ENCODE assay signal across 19 cellular contexts in the genomic region with DNA sequence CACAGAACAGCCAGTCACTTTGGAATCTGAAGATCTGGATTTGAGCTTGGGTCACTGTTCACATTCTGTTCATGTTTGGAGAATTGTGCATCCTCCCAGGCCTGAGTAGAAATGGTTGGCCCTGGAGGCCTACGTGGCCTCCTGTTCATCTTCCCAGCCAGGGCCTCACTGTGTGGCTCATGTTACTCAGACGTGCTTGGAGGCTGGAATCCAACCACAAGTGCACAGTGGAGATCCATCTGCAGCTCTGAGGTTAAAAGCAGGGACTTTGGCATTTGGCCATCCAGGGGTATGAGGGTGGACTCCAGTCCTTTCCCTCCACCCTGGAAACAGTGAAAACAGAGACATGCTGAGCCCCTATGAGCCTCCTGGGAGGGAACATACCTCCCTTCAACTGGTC.
DNase-seq lines count a peak whose midpoint lies in the region; ATAC-seq, FAIRE-seq and TF ChIP-seq lines count a peak whose summit lies in the region.
"Had no signal": no experiment of that assay in that cellular context is flagged by ENCODE, and none has a peak within 500 bp of the region (broad histone marks: within the 10 kb centered on the region; RNA-seq: fewer than 3 reads in every experiment).

No MANE protein-coding gene starts in this region.

- H3K4me3 ChIP-seq in AG04449 (ENCODE audit: low read depth, low read length), result no peak overlapping the region
- H3K4me3 ChIP-seq in hepatocyte, result no peak overlapping the region
- H3K4me3 ChIP-seq in small intestine (ENCODE audit: low read depth in 1 of 2, low read length in 2 of 2), result no peak overlapping the region
- H3K4me3 ChIP-seq: MG63, ovary, tibial artery had no signal

- H3K27ac ChIP-seq in hepatocyte (peak overlapping the region; percentile 41), small intestine (ENCODE audit: low read depth in 1 of 2, low read length in 1 of 2) (no peak overlapping the region)
- H3K27ac ChIP-seq: ovary, tibial artery had no signal

- H3K4me2 ChIP-seq in hepatocyte, result no peak overlapping the region

- H3K79me2 ChIP-seq in hepatocyte, result no peaks in the 10 kb centered on the region

- POLR2A ChIA-PET in AG04449 (lab: Yijun Ruan, JAX), result no interaction called here

- H3K36me3 ChIP-seq in hepatocyte (replicated peaks; ENCODE audit: insufficient read depth, low read depth), result no peaks in the 10 kb centered on the region
- H3K36me3 ChIP-seq in small intestine (ENCODE audit: control insufficient read depth in 2 of 2, insufficient read depth in 2 of 2, low read length in 2 of 2), result no peaks in the 10 kb centered on the region
- H3K36me3 ChIP-seq: MG63, ovary, tibial artery had no signal

- FAIRE-seq in small intestine (lab: Jason Lieb, UNC), result no peak
- FAIRE-seq: bronchial epithelial cell, H54 had no signal

- no peak for TF ChIP-seq CTCF in AG04449 (IDR thresholded peaks at IDR 0.05; ENCODE audit: insufficient read depth, low read length, missing control alignments)
- TF ChIP-seq CTCF in hepatocyte (IDR thresholded peaks at IDR 0.05; ENCODE audit: poor library complexity), result no peak

- peaks cover 13% of the 10 kb centered on the region for H3K4me1 ChIP-seq in hepatocyte (ENCODE audit: insufficient read depth)
- no peaks in the 10 kb centered on the region for H3K4me1 ChIP-seq in small intestine (ENCODE audit: control insufficient read depth in 2 of 2, insufficient read depth in 1 of 2, low read depth in 1 of 2, low read length in 1 of 2)
- H3K4me1 ChIP-seq: tibial artery had no signal

- CTCF ChIA-PET in AG04449 (lab: Yijun Ruan, JAX), result interaction anchor here (1.6 kb wide), 1 partner anchor 712 kb away, joined by 4 read pairs; no protein-coding TSS in a partner anchor

- no peaks in the 10 kb centered on the region for H3K9me3 ChIP-seq in hepatocyte (ENCODE audit: low read depth)
- H3K9me3 ChIP-seq in small intestine (ENCODE audit: control insufficient read depth, low read depth), result no peaks in the 10 kb centered on the region
- H3K9me3 ChIP-seq: MG63, ovary, tibial artery had no signal

- peak; percentile 76 for DNase-seq in AG04449 (ENCODE audit: low read depth, low spot score)
- peak; percentile 42 for DNase-seq in HS-27A (ENCODE audit: low read depth)
- DNase-seq in astrocyte of the hippocampus (ENCODE audit: low read depth, low spot score), result peak; percentile 50
- peak; percentile 29 for DNase-seq in hepatocyte (ENCODE audit: low spot score)
- no peak for DNase-seq in small intestine
- no peak for DNase-seq in 8988T
- no peak for DNase-seq in NCI-H2029 (lab: John Stamatoyannopoulos, UW)
- DNase-seq: activated naive CD4-positive, alpha-beta T cell treated with Interleukin-2 at 50 U/mL for 16 hours; CD8-positive, alpha-beta T cell; GF-D8; MG63; NCI-H187; NCI-H446 treated with DMSO at 0.1 percent for 48 hours; ovary; tibial artery had no signal

- no peaks in the 10 kb centered on the region for H3K27me3 ChIP-seq in hepatocyte
- H3K27me3 ChIP-seq in small intestine (ENCODE audit: control insufficient read depth in 2 of 2, insufficient read depth in 2 of 2, low read length in 2 of 2), result no peaks in the 10 kb centered on the region
- H3K27me3 ChIP-seq: MG63, ovary, tibial artery had no signal

- no peak for ATAC-seq in HG02884 (IDR thresholded peaks at IDR 0.05; ENCODE audit: unreplicated experiment)
- ATAC-seq: CD8-positive, alpha-beta T cell; left lobe of liver had no signal

- no peaks in the 10 kb centered on the region for H3K9me2 ChIP-seq in hepatocyte (replicated peaks; ENCODE audit: insufficient read depth)

- H4K20me1 ChIP-seq in hepatocyte (ENCODE audit: insufficient read depth, poor library complexity, severe bottlenecking), result no peaks in the 10 kb centered on the region

- WGBS in hepatocyte (ENCODE audit: low lambda C conversion rate, missing lambda C conversion rate), result 38% methylated on average over 2 of the region's 2 CpGs
- 54 to 73% (median 67%) methylated on average over 2 of the region's 2 CpGs for WGBS in small intestine, 3 donors

- H2AFZ ChIP-seq in hepatocyte, result no peak overlapping the region

Comparison
In these comparisons a context has a peak if more than half of its experiments do, and no peak if none do; other contexts are left out.
1. DNase-seq: peak in AG04449 (single experiment), HS-27A (single experiment), astrocyte of the hippocampus (single experiment) and hepatocyte (single experiment); none in small intestine (single experiment), 8988T (single experiment) and NCI-H2029 (single experiment).